ENCODE assay signal across 8 cellular contexts in the genomic region with DNA sequence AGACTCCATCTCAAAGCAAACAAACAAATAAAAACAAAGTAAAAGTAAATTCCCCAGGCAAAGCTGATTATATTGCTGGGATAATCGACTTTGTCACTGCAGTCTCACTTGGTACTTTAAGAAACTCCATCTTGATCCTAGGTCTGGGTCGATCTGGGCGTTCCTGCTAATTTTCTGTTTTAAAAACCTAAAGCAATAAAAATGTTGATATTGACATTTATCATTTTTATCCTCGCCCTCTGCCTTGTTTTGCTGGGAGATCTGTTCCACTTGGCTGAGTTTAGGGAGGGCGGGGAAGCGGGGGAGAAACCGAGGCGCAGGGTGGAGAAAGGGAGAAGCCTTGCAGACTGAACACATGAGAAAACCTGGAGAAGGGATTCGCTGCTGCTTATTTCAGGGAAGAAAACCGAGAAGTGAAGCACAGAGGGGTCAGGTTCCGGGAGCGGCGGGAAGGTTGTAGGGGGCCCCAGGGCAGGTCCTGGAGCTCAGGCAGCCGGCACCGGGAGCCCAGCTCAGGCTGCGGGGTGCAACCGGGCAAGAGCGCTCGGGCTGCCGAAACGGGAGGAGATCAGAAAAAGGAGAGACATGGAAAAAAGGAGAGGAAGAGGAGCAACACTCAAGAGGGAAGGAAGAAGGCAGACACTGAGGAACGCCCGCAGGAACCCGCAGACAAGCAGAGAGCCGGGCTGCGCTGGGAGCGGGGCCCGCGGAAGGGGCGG. TPM values are rescaled to one million over a fixed set of nuclear protein-coding genes. Genes with fewer than 3 reads are reported as not detected.
DNase-seq lines count a peak whose midpoint lies in the region; ATAC-seq and TF ChIP-seq lines count a peak whose summit lies in the region.

No MANE protein-coding gene starts in this region.

- H3K36me3 ChIP-seq in DOHH2 (ENCODE audit: control insufficient read depth, low read length): peaks cover 6% of the 10 kb centered on the region
- no peaks in the 10 kb centered on the region for H3K36me3 ChIP-seq in muscle layer of colon (ENCODE audit: insufficient read depth, low read length)

- peak overlapping the region; percentile 74 for H3K9ac ChIP-seq in muscle layer of colon (ENCODE audit: low read length)

- H3K9me2 ChIP-seq in DOHH2 (replicated peaks; ENCODE audit: control insufficient read depth, low read length): no peaks in the 10 kb centered on the region

- H3K36me3 Mint-ChIP-seq in endothelial cell (ENCODE audit: low read depth, unreplicated experiment): peaks cover 4% of the 10 kb centered on the region

- DNase-seq in RPMI7951 (ENCODE audit: low read depth) (peak; percentile 81), endothelial cell (ENCODE audit: low spot score) (no peak), NAMALWA (ENCODE audit: low spot score) (no peak), GM19238 (ENCODE audit: insufficient read length, low spot score) (no peak)

- H3K27ac ChIP-seq in DOHH2 (ENCODE audit: low read depth, low read length) (peak overlapping the region; percentile 60), muscle layer of colon (ENCODE audit: low read depth, low read length) (peak overlapping the region; percentile 98)

- ATAC-seq in GM19438 (IDR thresholded peaks at IDR 0.05; ENCODE audit: low read depth, unreplicated experiment): peak; percentile 22
- peak; percentile 6 for ATAC-seq in HG03442 (IDR thresholded peaks at IDR 0.05; ENCODE audit: unreplicated experiment)

- H3K4me3 Mint-ChIP-seq in endothelial cell (ENCODE audit: unreplicated experiment): peak overlapping the region; percentile 94

- peaks cover 11% of the 10 kb centered on the region; the same call in 1 of the 2 replicates for H3F3A ChIP-seq in DOHH2 (ENCODE audit: control insufficient read depth, insufficient read depth)

- no peaks in the 10 kb centered on the region for H3K27me3 ChIP-seq in DOHH2 (ENCODE audit: control insufficient read depth, low read length)
- no peaks in the 10 kb centered on the region for H3K27me3 ChIP-seq in muscle layer of colon (ENCODE audit: control insufficient read depth in 1 of 2, insufficient read depth in 2 of 2, low read length in 2 of 2)

- TF ChIP-seq CTCF in DOHH2 (IDR thresholded peaks at IDR 0.05; ENCODE audit: low read depth, low read length, poor library complexity, severe bottlenecking) (no peak), endothelial cell (IDR thresholded peaks at IDR 0.05; ENCODE audit: unreplicated experiment) (no peak)

- peaks cover 10% of the 10 kb centered on the region for H3K4me1 Mint-ChIP-seq in endothelial cell (ENCODE audit: unreplicated experiment)

- H3K4me1 ChIP-seq in DOHH2 (ENCODE audit: control insufficient read depth, low read length) (peaks cover 17% of the 10 kb centered on the region), muscle layer of colon (ENCODE audit: insufficient read depth, low read length) (peaks cover 28% of the 10 kb centered on the region)

- peak overlapping the region; percentile 90 for H3K27ac Mint-ChIP-seq in endothelial cell (ENCODE audit: unreplicated experiment)

- no peaks in the 10 kb centered on the region for H3K9me3 ChIP-seq in DOHH2 (ENCODE audit: control insufficient read depth, insufficient read depth, low read length)
- H3K9me3 ChIP-seq in muscle layer of colon (ENCODE audit: low read length): no peaks in the 10 kb centered on the region

- H3K4me2 ChIP-seq in DOHH2 (ENCODE audit: low read length): peak overlapping the region; percentile 85

- peak overlapping the region; percentile 81 for H3K4me3 ChIP-seq in DOHH2 (ENCODE audit: low read length)
- peak overlapping the region; percentile 31 to 85 for H3K4me3 ChIP-seq in muscle layer of colon (ENCODE audit: low read depth in 1 of 2, low read length in 2 of 2)

- H4K20me1 ChIP-seq in DOHH2 (ENCODE audit: control insufficient read depth, insufficient read depth, low read depth, low read length): no peaks in the 10 kb centered on the region

- no peaks in the 10 kb centered on the region for H3K9me3 Mint-ChIP-seq in endothelial cell (ENCODE audit: unreplicated experiment)

- peaks cover 11% of the 10 kb centered on the region for H3K27me3 Mint-ChIP-seq in endothelial cell (ENCODE audit: unreplicated experiment)

- H3K79me2 ChIP-seq in DOHH2 (ENCODE audit: control insufficient read depth, low read length): peaks cover 14% of the 10 kb centered on the region

RNA-seq across cellular contexts. Expression of gene KMT2C, which starts 27.4 kb away (rescaled TPM):
- total RNA-seq in RPMI7951 (2014; rRNA removed; shearing (Covaris generic)): 11.2 and 11.7 TPM in 2 replicates
- 59.8 TPM for total RNA-seq in endothelial cell (ENCODE audit: unreplicated experiment)
